In genomic region chr12:22206111-22206728, GRCh38 we compare ENCODE assay signal across 25 cellular contexts.
"Had no signal": no experiment of that assay in that cellular context is flagged by ENCODE, and none has a peak within 500 bp of the region (broad histone marks: within the 10 kb centered on the region; RNA-seq: fewer than 3 reads in every experiment).

No MANE protein-coding gene starts in this region.

- DNase-seq: colonic mucosa; cortex of kidney; effector CD8-positive, alpha-beta T cell; effector memory CD8-positive, alpha-beta T cell; endodermal cell; erythroblast; esophagus squamous epithelium; foreskin fibroblast; heart left ventricle; hypothalamus; immature natural killer cell; islet precursor cell; left cardiac atrium; left lung; left ventricle myocardium superior; lower lobe of right lung; mesendoderm; midbrain; naive thymus-derived CD4-positive, alpha-beta T cell; natural killer cell had no signal

- H3K36me3 ChIP-seq: colonic mucosa, esophagus squamous epithelium, heart left ventricle, left lung, lower lobe of right lung had no signal

- H3K4me3 ChIP-seq: colonic mucosa, esophagus squamous epithelium, gastroesophageal sphincter, heart left ventricle, hepatocyte, left lung, lower lobe of right lung had no signal

- H3K79me2 ChIP-seq: hepatocyte had no signal

- H3K27me3 ChIP-seq: colonic mucosa, esophagus squamous epithelium, gastroesophageal sphincter, heart left ventricle, hepatocyte, left lung had no signal

- H3K27ac ChIP-seq: colonic mucosa, esophagus squamous epithelium, gastroesophageal sphincter, heart left ventricle, hepatocyte, left lung, lower lobe of right lung had no signal

- H2AFZ ChIP-seq: hepatocyte had no signal

- H3K9me3 ChIP-seq: colonic mucosa, esophagus squamous epithelium, gastroesophageal sphincter, lower lobe of right lung had no signal

- H3K4me1 Mint-ChIP-seq: endodermal cell; immature natural killer cell; memory B cell; naive thymus-derived CD4-positive, alpha-beta T cell; natural killer cell had no signal

- H3K4me2 ChIP-seq: hepatocyte had no signal

- H3K27ac Mint-ChIP-seq: dendritic cell treated with granulocyte-macrophage colony-stimulating factor and Interleukin-4, amounts not matched to agents 40 ng/mL and 50 ng/mL, for 4 days; effector memory CD8-positive, alpha-beta T cell; endodermal cell; immature natural killer cell; memory B cell; naive thymus-derived CD4-positive, alpha-beta T cell; natural killer cell had no signal

- H3K4me3 Mint-ChIP-seq: dendritic cell treated with granulocyte-macrophage colony-stimulating factor and Interleukin-4, amounts not matched to agents 40 ng/mL and 50 ng/mL, for 4 days; effector memory CD8-positive, alpha-beta T cell; endodermal cell; immature natural killer cell; memory B cell; naive thymus-derived CD4-positive, alpha-beta T cell; natural killer cell had no signal

- H3K27me3 Mint-ChIP-seq: dendritic cell treated with granulocyte-macrophage colony-stimulating factor and Interleukin-4, amounts not matched to agents 40 ng/mL and 50 ng/mL, for 4 days; effector memory CD8-positive, alpha-beta T cell had no signal

- ATAC-seq: effector memory CD8-positive, alpha-beta T cell; esophagus mucosa; gastroesophageal sphincter; heart left ventricle; left cardiac atrium; left lung; left ventricle myocardium superior; lower lobe of right lung; naive thymus-derived CD4-positive, alpha-beta T cell; natural killer cell had no signal

- H3K4me1 ChIP-seq: colonic mucosa, esophagus squamous epithelium, gastroesophageal sphincter, heart left ventricle, left lung, lower lobe of right lung had no signal

- H3K36me3 Mint-ChIP-seq: natural killer cell had no signal
